ENCODE assay signal across 1 cellular context in the genomic region with DNA sequence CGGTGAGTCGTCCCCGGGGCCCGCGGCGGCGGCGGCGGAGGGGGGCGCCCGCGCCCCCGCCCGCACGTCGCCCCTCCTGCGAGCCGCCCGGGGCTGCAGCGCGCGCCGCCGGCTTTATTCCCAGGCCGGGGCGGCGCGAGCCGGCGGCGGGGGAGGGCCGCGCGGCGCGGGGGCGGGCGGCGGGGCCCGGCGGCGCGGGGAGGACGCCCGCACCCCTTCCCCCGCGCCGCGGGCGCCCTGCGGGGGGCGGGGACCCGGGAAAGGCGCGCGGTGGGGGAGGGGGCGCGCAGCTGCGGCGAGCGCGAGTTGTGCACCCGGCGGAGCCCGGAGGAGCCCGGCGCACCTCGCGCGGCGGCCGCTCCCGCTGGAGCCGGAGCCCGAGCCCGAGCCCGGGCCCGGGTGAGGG.
TF ChIP-seq lines count a peak whose summit lies in the region.

No MANE protein-coding gene starts in this region.

TF ChIP-seq in H1, 55 proteins besides CTCF, POLR2A, EP300 and RAD21 (continued from another document):
- TF ChIP-seq SIRT6 (IDR thresholded peaks at IDR 0.05; ENCODE audit: low read length) (no peak), TAF1 (IDR thresholded peaks at IDR 0.05; ENCODE audit: low read depth, low read length) (no peak), JUN (IDR thresholded peaks at IDR 0.05; ENCODE audit: low read depth, low read length) (no peak), POU5F1 (IDR thresholded peaks at IDR 0.05; ENCODE audit: low read depth, low read length) (no peak), HDAC6 (IDR thresholded peaks at IDR 0.05; ENCODE audit: low read depth, low read length) (no peak), TBP (IDR thresholded peaks at IDR 0.05; ENCODE audit: low read depth, low read length) (no peak), GABPA (IDR thresholded peaks at IDR 0.05; ENCODE audit: borderline replicate concordance, insufficient read depth, low read length) (no peak), SIN3A (conservative IDR thresholded peaks at IDR 0.05 in 1 of 2, IDR thresholded peaks at IDR 0.05 in 1 of 2; ENCODE audit: low read depth in 1 of 2, low read length in 2 of 2) (no peak), RXRA (IDR thresholded peaks at IDR 0.05; ENCODE audit: insufficient read depth, low read depth, low read length) (no peak), GTF2F1 (IDR thresholded peaks at IDR 0.05; ENCODE audit: borderline replicate concordance, low read depth, low read length) (no peak)
TF ChIP-seq in H1: peak in this region for 0.
